ENCODE assay signal across 1 cellular context in the genomic region with DNA sequence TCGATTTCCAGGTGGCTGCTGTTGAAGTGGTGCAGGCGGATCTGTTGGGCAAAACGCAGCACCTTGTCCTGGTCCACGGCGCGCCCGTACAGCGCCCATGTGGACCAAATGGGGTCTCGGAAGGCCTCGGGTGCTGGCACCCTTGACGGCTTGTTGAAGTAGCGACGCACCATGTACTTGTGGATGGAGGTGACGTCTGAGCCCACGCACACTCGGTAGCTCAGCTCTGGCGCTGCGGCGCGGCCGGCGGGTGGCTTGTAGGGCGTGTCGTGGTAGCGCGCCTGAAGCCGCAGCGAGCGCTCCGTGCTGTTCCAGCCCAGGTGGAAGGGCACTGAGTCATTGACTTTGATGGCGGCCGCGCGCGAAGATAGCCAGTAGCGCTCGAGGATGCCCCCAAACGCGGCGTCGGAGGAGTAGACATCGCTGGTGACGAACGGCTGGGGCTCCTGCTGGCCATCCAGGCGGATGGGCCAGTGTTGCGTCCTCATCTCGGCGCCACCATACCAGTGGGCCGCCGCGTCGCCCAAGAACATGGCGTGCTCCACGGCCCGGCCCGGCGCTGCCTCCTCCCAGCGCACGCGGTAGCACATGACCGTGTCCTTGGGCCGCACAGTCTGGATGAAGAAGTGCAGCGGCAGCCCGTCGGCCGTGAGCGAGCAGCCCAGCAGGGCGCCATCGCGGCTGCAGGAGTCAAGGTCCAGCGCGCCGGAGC.
TF ChIP-seq lines count a peak whose summit lies in the region.

No MANE protein-coding gene starts in this region.

TF ChIP-seq in IMR-90, 13 proteins besides CTCF, POLR2A, EP300 and RAD21:
- TF ChIP-seq FOS (IDR thresholded peaks at IDR 0.05; ENCODE audit: low read depth, low read length) (no peak), SMC3 (IDR thresholded peaks at IDR 0.05; ENCODE audit: low read depth, low read length) (no peak), RFX5 (IDR thresholded peaks at IDR 0.05; ENCODE audit: low read depth, low read length) (no peak)
